In genomic region chr9:98500337-98500919, GRCh38 we compare ENCODE assay signal across 15 cellular contexts.
DNase-seq lines count a peak whose midpoint lies in the region; ATAC-seq, FAIRE-seq and TF ChIP-seq lines count a peak whose summit lies in the region.
"Had no signal": no experiment of that assay in that cellular context is flagged by ENCODE, and none has a peak within 500 bp of the region (broad histone marks: within the 10 kb centered on the region; RNA-seq: fewer than 3 reads in every experiment).

No MANE protein-coding gene starts in this region.

- no peak overlapping the region for H2BK5ac ChIP-seq in trophoblast cell (ENCODE audit: low read depth, low read length, poor library complexity)

- 69% methylated on average over 7 of the region's 7 CpGs for WGBS in K562 (ENCODE audit: insufficient coverage, low coverage, missing lambda C conversion rate)
- no CpG with 5 or more reads among the region's 7 CpGs for WGBS in trophoblast cell (ENCODE audit: extremely low coverage, insufficient coverage, insufficient read length)

- H2BK120ac ChIP-seq in trophoblast cell (ENCODE audit: insufficient read depth, low read length, poor library complexity), result no peak overlapping the region

- H3K4ac ChIP-seq in trophoblast cell (ENCODE audit: low read depth, low read length), result no peak overlapping the region

- H4K8ac ChIP-seq in trophoblast cell (ENCODE audit: low read depth, low read length), result no peak overlapping the region

- POLR2A ChIA-PET in HEK293 (lab: Yijun Ruan, JAX), result no interaction called here
- POLR2A ChIA-PET in K562 (lab: Yijun Ruan, JAX), result no interaction called here

- no peaks in the 10 kb centered on the region for H4K20me1 ChIP-seq in K562 (replicated peaks; ENCODE audit: control insufficient read depth, insufficient read depth, low read length)
- no peaks in the 10 kb centered on the region for H4K20me1 ChIP-seq in Karpas-422 (ENCODE audit: insufficient read depth, low read depth, low read length)

- peaks cover 4% of the 10 kb centered on the region for H3K36me3 Mint-ChIP-seq in glutamatergic neuron (ENCODE audit: unreplicated experiment)

- ATAC-seq in K562, result no peak

- in situ Hi-C loops in K562 (cut with MboI), result no loop called here

- H3K9me2 ChIP-seq in Karpas-422 (replicated peaks; ENCODE audit: insufficient read depth, low read length), result no peaks in the 10 kb centered on the region

- H3K79me1 ChIP-seq in trophoblast cell (ENCODE audit: low read length), result no peaks in the 10 kb centered on the region

- no peak for TF ChIP-seq RAD21 in K562 (CRISPR knock-in tag; conservative IDR thresholded peaks at IDR 0.05 in 1 of 2, IDR thresholded peaks at IDR 0.05 in 1 of 2)

- H3K14ac ChIP-seq in trophoblast cell (ENCODE audit: low read length), result no peak overlapping the region

- DNase-seq in K562 (ENCODE audit: extremely low read depth in 1 of 4, low spot score in 3 of 4) (no peak), glutamatergic neuron (no peak), trophoblast cell (peak; percentile 47 to 53), Karpas-422 (no peak), GM19238 (ENCODE audit: insufficient read length, low spot score) (no peak)
- DNase-seq in stimulated activated CD4-positive, alpha-beta T cell treated with anti-CD3 and anti-CD28 coated beads, Interleukin-1b, Interleukin-23, amount 100 ng/mL, for 48 hours, result no peak
- DNase-seq: C1 segment of cervical spinal cord; Calu3; CD4-positive, alpha-beta T cell; DMS 273 treated with DMSO at 0.1 percent for 48 hours; GOT3; HCEC 1CT had no signal

- no peaks in the 10 kb centered on the region for H3K9me1 ChIP-seq in K562 (ENCODE audit: control insufficient read depth, insufficient read depth, low read length)

- H3K9ac ChIP-seq in K562 (ENCODE audit: insufficient read depth in 1 of 2, low read depth in 2 of 2, low read length in 2 of 2), result no peak overlapping the region
- no peak overlapping the region for H3K9ac ChIP-seq in trophoblast cell (ENCODE audit: low read length)
- no peak overlapping the region for H3K9ac ChIP-seq in Karpas-422 (ENCODE audit: low read length)

- BruUV-seq in K562 (replicated peaks; lab: Mats Ljungman, UMichigan), result no TSS peak

- H4K91ac ChIP-seq in trophoblast cell (ENCODE audit: low read depth, low read length), result no peak overlapping the region

- H3K27ac ChIP-seq in HEK293 (ENCODE audit: extremely low read depth, low read depth, low read length) (no peak overlapping the region), K562 (ENCODE audit: extremely low read depth, low read depth, low read length) (no peak overlapping the region), trophoblast cell (ENCODE audit: low read depth, low read length) (no peak overlapping the region), Karpas-422 (ENCODE audit: low read length) (no peak overlapping the region)

- no peak overlapping the region for H3K18ac ChIP-seq in trophoblast cell (ENCODE audit: low read length)

- TF ChIP-seq EP300 in K562 (IDR thresholded peaks at IDR 0.05; ENCODE audit: low read length), result no peak

- H3K79me2 ChIP-seq in K562 (ENCODE audit: control insufficient read depth, insufficient read depth, low read length) (no peaks in the 10 kb centered on the region), trophoblast cell (ENCODE audit: control insufficient read depth, insufficient read depth, low read length, poor library complexity) (no peaks in the 10 kb centered on the region), Karpas-422 (ENCODE audit: low read length) (no peaks in the 10 kb centered on the region)

- peaks cover 8% of the 10 kb centered on the region for H3K27me3 Mint-ChIP-seq in glutamatergic neuron (ENCODE audit: unreplicated experiment)

- no peak overlapping the region for H2BK12ac ChIP-seq in trophoblast cell (ENCODE audit: low read length)

- intact Hi-C loops in K562 (cut with micrococcal nuclease), result no loop called here

- no peak for TF ChIP-seq POLR2A in K562 (conservative IDR thresholded peaks at IDR 0.05)

- H2AFZ ChIP-seq in K562 (ENCODE audit: low read depth, low read length), result no peak overlapping the region
- no peak overlapping the region for H2AFZ ChIP-seq in trophoblast cell (ENCODE audit: insufficient read depth, low read length, poor library complexity)
- H2AFZ ChIP-seq in Karpas-422 (ENCODE audit: low read length), result no peak overlapping the region

- no peak for FAIRE-seq in K562 (lab: Jason Lieb, UNC)
- FAIRE-seq: A204.1 had no signal

- H3K4me3 Mint-ChIP-seq in glutamatergic neuron (ENCODE audit: unreplicated experiment), result no peak overlapping the region
- H3K4me3 Mint-ChIP-seq: B cell; CD4-positive, alpha-beta T cell had no signal

- CTCF ChIA-PET in HEK293 (lab: Yijun Ruan, JAX), result interaction anchor here (0.6 kb wide), 1 partner anchor 498 kb away, joined by 5 read pairs; no protein-coding TSS in a partner anchor
- CTCF ChIA-PET in K562 (lab: Yijun Ruan, JAX; ENCODE audit: low intra/inter-chr PET ratio), result no interaction called here

- peaks cover 41% of the 10 kb centered on the region for H3K4me1 Mint-ChIP-seq in glutamatergic neuron (ENCODE audit: low read depth, unreplicated experiment)
- H3K4me1 Mint-ChIP-seq: B cell had no signal

- H3K4me1 ChIP-seq in HEK293 (ENCODE audit: control insufficient read depth, insufficient read depth, low read length), result no peaks in the 10 kb centered on the region
- peaks cover 0 to 3% of the 10 kb centered on the region in 2 experiments; a peak in 2 of 5 replicates for H3K4me1 ChIP-seq in K562 (replicated peaks in 1 of 2; ENCODE audit: control insufficient read depth in 2 of 2, insufficient read depth in 2 of 2, low read length in 2 of 2)
- H3K4me1 ChIP-seq in trophoblast cell (ENCODE audit: control insufficient read depth in 1 of 2, insufficient read depth in 2 of 2, low read length in 2 of 2), result peaks cover 3 to 8% of the 10 kb centered on the region in 2 experiments
- H3K4me1 ChIP-seq in Karpas-422 (ENCODE audit: low read length), result peaks cover 17% of the 10 kb centered on the region

- H3K9me3 ChIP-seq in HEK293 (ENCODE audit: control insufficient read depth, insufficient read depth, low read depth, low read length) (no peaks in the 10 kb centered on the region), K562 (replicated peaks; ENCODE audit: control insufficient read depth, insufficient read depth, low read depth, low read length) (no peaks in the 10 kb centered on the region), trophoblast cell (ENCODE audit: insufficient read depth, low read depth, low read length) (peaks cover 2% of the 10 kb centered on the region), Karpas-422 (ENCODE audit: low read length) (no peaks in the 10 kb centered on the region)

- H3K23ac ChIP-seq in trophoblast cell (ENCODE audit: low read length), result no peak overlapping the region

- H3K27me3 ChIP-seq in K562 (ENCODE audit: control insufficient read depth in 2 of 2, insufficient read depth in 2 of 2, low read length in 2 of 2) (no peaks in the 10 kb centered on the region), trophoblast cell (ENCODE audit: insufficient read depth, low read length) (no peaks in the 10 kb centered on the region), Karpas-422 (ENCODE audit: low read length) (no peaks in the 10 kb centered on the region)

- peak overlapping the region; percentile 70 for H3K27ac Mint-ChIP-seq in glutamatergic neuron (ENCODE audit: unreplicated experiment)
- H3K27ac Mint-ChIP-seq: B cell; CD4-positive, alpha-beta T cell had no signal

- peaks cover 7% of the 10 kb centered on the region for H3K9me3 Mint-ChIP-seq in glutamatergic neuron (ENCODE audit: unreplicated experiment)
- H3K9me3 Mint-ChIP-seq: CD4-positive, alpha-beta T cell had no signal

- no peak overlapping the region for H3K4me3 ChIP-seq in HEK293 (ENCODE audit: low read depth, low read length)
- H3K4me3 ChIP-seq in K562, result no peak overlapping the region
- peak overlapping the region; percentile 50 for H3K4me3 ChIP-seq in trophoblast cell (ENCODE audit: low read depth, low read length)
- H3K4me3 ChIP-seq in Karpas-422 (ENCODE audit: low read length), result no peak overlapping the region

- H4K12ac ChIP-seq in trophoblast cell (ENCODE audit: low read depth, low read length), result no peak overlapping the region

- TF ChIP-seq CTCF in HEK293 (tag by site-specific recombination; IDR thresholded peaks at IDR 0.05) (no peak), K562 (IDR thresholded peaks at IDR 0.05 in 2 of 3, conservative IDR thresholded peaks at IDR 0.05 in 1 of 3; ENCODE audit: insufficient read depth in 2 of 3, low read depth in 1 of 3, low read length in 3 of 3) (no peak), glutamatergic neuron (IDR thresholded peaks at IDR 0.05; ENCODE audit: partially characterized antibody, unreplicated experiment) (no peak)

- no peaks in the 10 kb centered on the region for H3K36me3 ChIP-seq in HEK293 (ENCODE audit: control insufficient read depth in 2 of 2, insufficient read depth in 1 of 2, low read length in 2 of 2)
- no peaks in the 10 kb centered on the region for H3K36me3 ChIP-seq in K562 (ENCODE audit: control insufficient read depth, insufficient read depth, low read length)
- H3K36me3 ChIP-seq in trophoblast cell (ENCODE audit: control insufficient read depth in 1 of 2, insufficient read depth in 2 of 2, low read length in 2 of 2), result no peaks in the 10 kb centered on the region
- H3K36me3 ChIP-seq in Karpas-422 (ENCODE audit: insufficient read depth, low read length), result no peaks in the 10 kb centered on the region

- no peak overlapping the region for H3K4me2 ChIP-seq in K562 (ENCODE audit: insufficient read depth, low read length)
- no peak overlapping the region for H3K4me2 ChIP-seq in trophoblast cell (ENCODE audit: low read length)
- no peak overlapping the region for H3K4me2 ChIP-seq in Karpas-422 (ENCODE audit: low read depth, low read length, poor library complexity, severe bottlenecking)

- H2AK5ac ChIP-seq in trophoblast cell (ENCODE audit: low read length), result no peak overlapping the region

TF ChIP-seq in HEK293, 187 proteins besides CTCF, POLR2A, EP300 and RAD21 (continues in another document):
- no peak for TF ChIP-seq YY2 (tag by site-specific recombination; IDR thresholded peaks at IDR 0.05)
- no peak for TF ChIP-seq ZNF621 (tag by site-specific recombination; IDR thresholded peaks at IDR 0.05)
- no peak for TF ChIP-seq ZNF292 (tag by site-specific recombination; IDR thresholded peaks at IDR 0.05; ENCODE audit: borderline replicate concordance, low read depth)

TF ChIP-seq in K562, 482 proteins besides CTCF, POLR2A, EP300 and RAD21 (continues in another document):
- no peak for TF ChIP-seq CEBPG (CRISPR knock-in tag; IDR thresholded peaks at IDR 0.05)
- TF ChIP-seq CEBPG (tag; conservative IDR thresholded peaks at IDR 0.05 in 1 of 2, IDR thresholded peaks at IDR 0.05 in 1 of 2), result no peak

Comparison
In these comparisons a context has a peak if more than half of its experiments do, and no peak if none do; other contexts are left out.
1. DNase-seq: peak in trophoblast cell (2 of 2); none in K562 (0 of 4), glutamatergic neuron (single experiment), stimulated activated CD4-positive, alpha-beta T cell treated with anti-CD3 and anti-CD28 coated beads, Interleukin-1b, Interleukin-23, amount 100 ng/mL, for 48 hours (single experiment), Karpas-422 (single experiment) and GM19238 (single experiment).
2. Of the 44 proteins assayed by ChIP-seq in both K562 and HEK293: peak only in K562: PRDM10; only in HEK293: none; in both: none; in neither: 43.